Comparison of ENCODE assay signal across 8 cellular contexts in genomic region chr3:165195628-165196576, GRCh38. TPM values are rescaled to one million over a fixed set of nuclear protein-coding genes. Genes with fewer than 3 reads are reported as not detected.
DNase-seq lines count a peak whose midpoint lies in the region; ATAC-seq and TF ChIP-seq lines count a peak whose summit lies in the region.

A gene with protein sequence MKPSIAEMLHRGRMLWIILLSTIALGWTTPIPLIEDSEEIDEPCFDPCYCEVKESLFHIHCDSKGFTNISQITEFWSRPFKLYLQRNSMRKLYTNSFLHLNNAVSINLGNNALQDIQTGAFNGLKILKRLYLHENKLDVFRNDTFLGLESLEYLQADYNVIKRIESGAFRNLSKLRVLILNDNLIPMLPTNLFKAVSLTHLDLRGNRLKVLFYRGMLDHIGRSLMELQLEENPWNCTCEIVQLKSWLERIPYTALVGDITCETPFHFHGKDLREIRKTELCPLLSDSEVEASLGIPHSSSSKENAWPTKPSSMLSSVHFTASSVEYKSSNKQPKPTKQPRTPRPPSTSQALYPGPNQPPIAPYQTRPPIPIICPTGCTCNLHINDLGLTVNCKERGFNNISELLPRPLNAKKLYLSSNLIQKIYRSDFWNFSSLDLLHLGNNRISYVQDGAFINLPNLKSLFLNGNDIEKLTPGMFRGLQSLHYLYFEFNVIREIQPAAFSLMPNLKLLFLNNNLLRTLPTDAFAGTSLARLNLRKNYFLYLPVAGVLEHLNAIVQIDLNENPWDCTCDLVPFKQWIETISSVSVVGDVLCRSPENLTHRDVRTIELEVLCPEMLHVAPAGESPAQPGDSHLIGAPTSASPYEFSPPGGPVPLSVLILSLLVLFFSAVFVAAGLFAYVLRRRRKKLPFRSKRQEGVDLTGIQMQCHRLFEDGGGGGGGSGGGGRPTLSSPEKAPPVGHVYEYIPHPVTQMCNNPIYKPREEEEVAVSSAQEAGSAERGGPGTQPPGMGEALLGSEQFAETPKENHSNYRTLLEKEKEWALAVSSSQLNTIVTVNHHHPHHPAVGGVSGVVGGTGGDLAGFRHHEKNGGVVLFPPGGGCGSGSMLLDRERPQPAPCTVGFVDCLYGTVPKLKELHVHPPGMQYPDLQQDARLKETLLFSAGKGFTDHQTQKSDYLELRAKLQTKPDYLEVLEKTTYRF (minus strand): TSS chr3:165196384. CDS start chr3:165190830, 5,554 bp downstream.

- DNase-seq in DMS53 (lab: John Stamatoyannopoulos, UW) (peak; percentile 72), NT2/D1 (ENCODE audit: low read depth, low spot score) (no peak), foreskin fibroblast (no peak), ovary (no peak), SHP77 treated with DMSO at 0.1 percent for 48 hours (lab: John Stamatoyannopoulos, UW) (no peak), NCI-H1694 (lab: John Stamatoyannopoulos, UW) (no peak), T-helper 2 cell (no peak)

- peak within 1 kb of the TSS; percentile 53 for H3K9ac ChIP-seq in NT2/D1 (ENCODE audit: insufficient read length, low read depth)

- H3K9me3 ChIP-seq in NT2/D1 (ENCODE audit: insufficient read depth, low read length) (no peaks in the 10 kb centered on the region), ovary (no peaks in the 10 kb centered on the region)

- peaks cover 62% of the 10 kb centered on the region for H3K27me3 ChIP-seq in NT2/D1 (ENCODE audit: insufficient read depth, insufficient read length)
- no peaks in the 10 kb centered on the region for H3K27me3 ChIP-seq in ovary

- intact Hi-C loops in ovary (cut with DNase I) = no loop called here

- H3K4me1 ChIP-seq in NT2/D1 (ENCODE audit: insufficient read depth, insufficient read length) = no peaks in the 10 kb centered on the region
- H3K4me1 ChIP-seq in ovary (ENCODE audit: insufficient read depth) = peaks cover 2% of the 10 kb centered on the region

- 3 to 4% (median 4%) methylated on average over 43 of the region's 43 CpGs for WGBS in ovary, 3 donors

- H3K4me3 ChIP-seq in NT2/D1 (ENCODE audit: insufficient read length, low read depth) (peak within 1 kb of the TSS; percentile 57), foreskin fibroblast (ENCODE audit: low read depth in 1 of 2, low read length in 2 of 2) (peak within 1 kb of the TSS; percentile 19 to 40), ovary (peak within 1 kb of the TSS; percentile 39)

- TF ChIP-seq POLR2A in ovary (IDR thresholded peaks at IDR 0.05) = no peak

- no peak for ATAC-seq in GM18868 (IDR thresholded peaks at IDR 0.05; ENCODE audit: unreplicated experiment)

- TF ChIP-seq CTCF in foreskin fibroblast (IDR thresholded peaks at IDR 0.05; ENCODE audit: low read depth, low read length) (no peak), ovary (IDR thresholded peaks at IDR 0.05) (no peak)

- H3K36me3 ChIP-seq in NT2/D1 (ENCODE audit: insufficient read depth, insufficient read length, low read length) (no peaks in the 10 kb centered on the region), ovary (no peaks in the 10 kb centered on the region)

- no peak within 1 kb of the TSS for H3K27ac ChIP-seq in ovary

- TF ChIP-seq EP300 in ovary (IDR thresholded peaks at IDR 0.05) = no peak

RNA-seq across cellular contexts. Expression of the gene that starts here (rescaled TPM):
- total RNA-seq in ovary = 1 to 10 TPM in 2 of 7 donors, under 1 TPM in 4, not detected in 1; 0.17 to 4.9 (median 0.71) TPM
- 1 to 10 TPM in 1 of 2 donors, under 1 TPM in 1; 0.05 to 7.6 TPM for polyA plus RNA-seq in ovary
